Comparison of ENCODE assay signal across 30 cellular contexts in the genomic region with DNA sequence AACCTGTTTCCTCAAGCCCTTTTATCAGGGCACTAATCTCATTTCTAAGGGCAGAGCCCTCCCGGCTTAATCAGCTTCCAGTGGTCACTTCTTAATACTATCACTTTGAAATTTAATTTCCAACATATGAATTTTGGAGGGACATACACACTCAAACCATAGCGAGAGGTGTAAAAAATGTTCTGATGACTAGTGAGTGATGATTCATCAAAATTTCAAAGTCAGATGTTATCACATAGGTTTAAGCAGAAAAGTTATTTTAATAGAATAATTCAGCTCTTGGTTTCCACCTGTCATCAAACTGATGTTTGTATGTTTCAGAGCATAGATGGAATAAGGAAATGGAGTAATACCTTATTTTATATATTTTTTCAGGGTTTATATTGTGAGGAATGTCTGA.
"Had no signal": no experiment of that assay in that cellular context is flagged by ENCODE, and none has a peak within 500 bp of the region (broad histone marks: within the 10 kb centered on the region; RNA-seq: fewer than 3 reads in every experiment).

No MANE protein-coding gene starts in this region.

- H3K36me3 Mint-ChIP-seq: activated naive CD4-positive, alpha-beta T cell treated with anti-CD3 and anti-CD28 coated beads, Interleukin-2, amount 10 ng/mL, durations not matched to agents 7 days and 5 days; activated naive CD8-positive, alpha-beta T cell; WTC11 had no signal

- H3K9me3 Mint-ChIP-seq: activated CD4-positive, alpha-beta memory T cell treated with anti-CD3 and anti-CD28 coated beads, Interleukin-2, amount 10 ng/mL, durations not matched to agents 7 days and 5 days; activated CD4-positive, alpha-beta T cell treated with anti-CD3 and anti-CD28 coated beads, Interleukin-2, amount 10 ng/mL, durations not matched to agents 7 days and 5 days; activated naive CD4-positive, alpha-beta T cell treated with anti-CD3 and anti-CD28 coated beads, Interleukin-2, amount 10 ng/mL, durations not matched to agents 7 days and 5 days; activated T-cell treated with anti-CD3 and anti-CD28 coated beads, Interleukin-2, amount 50 U/mL, for 24 hours; activated T-cell treated with anti-CD3 and anti-CD28 coated beads, Interleukin-2, amount 50 U/mL, for 72 hours; WTC11 had no signal

- H3K27ac Mint-ChIP-seq: activated CD4-positive, alpha-beta memory T cell treated with anti-CD3 and anti-CD28 coated beads, Interleukin-2, amount 10 ng/mL, durations not matched to agents 7 days and 5 days; activated CD4-positive, alpha-beta T cell treated with anti-CD3 and anti-CD28 coated beads, Interleukin-2, amount 10 ng/mL, durations not matched to agents 7 days and 5 days; activated naive CD4-positive, alpha-beta T cell treated with anti-CD3 and anti-CD28 coated beads, Interleukin-2, amount 10 ng/mL, durations not matched to agents 7 days and 5 days; activated naive CD8-positive, alpha-beta T cell; activated T-cell treated with anti-CD3 and anti-CD28 coated beads, Interleukin-2, amount 50 U/mL, for 24 hours; activated T-cell treated with anti-CD3 and anti-CD28 coated beads, Interleukin-2, amount 50 U/mL, for 72 hours; WTC11 had no signal

- H3K27me3 Mint-ChIP-seq: activated CD4-positive, alpha-beta memory T cell treated with anti-CD3 and anti-CD28 coated beads, Interleukin-2, amount 10 ng/mL, durations not matched to agents 7 days and 5 days; activated CD4-positive, alpha-beta T cell treated with anti-CD3 and anti-CD28 coated beads, Interleukin-2, amount 10 ng/mL, durations not matched to agents 7 days and 5 days; activated naive CD4-positive, alpha-beta T cell treated with anti-CD3 and anti-CD28 coated beads, Interleukin-2, amount 10 ng/mL, durations not matched to agents 7 days and 5 days; activated naive CD8-positive, alpha-beta T cell; activated T-cell treated with anti-CD3 and anti-CD28 coated beads, Interleukin-2, amount 50 U/mL, for 24 hours had no signal

- H3K4me3 Mint-ChIP-seq: activated CD4-positive, alpha-beta memory T cell treated with anti-CD3 and anti-CD28 coated beads, Interleukin-2, amount 10 ng/mL, durations not matched to agents 7 days and 5 days; activated CD4-positive, alpha-beta T cell treated with anti-CD3 and anti-CD28 coated beads, Interleukin-2, amount 10 ng/mL, durations not matched to agents 7 days and 5 days; activated naive CD4-positive, alpha-beta T cell treated with anti-CD3 and anti-CD28 coated beads, Interleukin-2, amount 10 ng/mL, durations not matched to agents 7 days and 5 days; activated naive CD8-positive, alpha-beta T cell; activated T-cell treated with anti-CD3 and anti-CD28 coated beads, Interleukin-2, amount 50 U/mL, for 24 hours; activated T-cell treated with anti-CD3 and anti-CD28 coated beads, Interleukin-2, amount 50 U/mL, for 72 hours; WTC11 had no signal

- H3K4me1 ChIP-seq: body of pancreas, colonic mucosa, gastrocnemius medialis, heart left ventricle had no signal

- H3K4me3 ChIP-seq: body of pancreas, cardiac muscle cell, colonic mucosa, gastrocnemius medialis, heart left ventricle had no signal

- H3K36me3 ChIP-seq: cardiac muscle cell, colonic mucosa, gastrocnemius medialis, heart left ventricle had no signal

- FAIRE-seq: endometrium had no signal

- H3K9me3 ChIP-seq: body of pancreas, colonic mucosa, gastrocnemius medialis had no signal

- ATAC-seq: activated T-cell treated with anti-CD3 and anti-CD28 coated beads, Interleukin-2, amount 50 U/mL, for 72 hours; body of pancreas; esophagus mucosa; gastrocnemius medialis; heart left ventricle; WTC11 had no signal

- H3K4me1 Mint-ChIP-seq: activated CD4-positive, alpha-beta memory T cell treated with anti-CD3 and anti-CD28 coated beads, Interleukin-2, amount 10 ng/mL, durations not matched to agents 7 days and 5 days; activated CD4-positive, alpha-beta T cell treated with anti-CD3 and anti-CD28 coated beads, Interleukin-2, amount 10 ng/mL, durations not matched to agents 7 days and 5 days; activated naive CD4-positive, alpha-beta T cell treated with anti-CD3 and anti-CD28 coated beads, Interleukin-2, amount 10 ng/mL, durations not matched to agents 7 days and 5 days had no signal

- DNase-seq: activated CD4-positive, alpha-beta memory T cell treated with anti-CD3 and anti-CD28 coated beads, Interleukin-2, amount 10 ng/mL, durations not matched to agents 7 days and 5 days; activated CD4-positive, alpha-beta T cell treated with anti-CD3 and anti-CD28 coated beads for 1 hour; activated CD4-positive, alpha-beta T cell treated with anti-CD3 and anti-CD28 coated beads for 4 hours; activated CD4-positive, alpha-beta T cell treated with anti-CD3 and anti-CD28 coated beads, Interleukin-2, amount 10 ng/mL, durations not matched to agents 7 days and 5 days; activated CD4-positive, alpha-beta T cell treated with anti-CD3 and anti-CD28 coated beads, Interleukin-2, amount 50 U/mL, for 4 hours; activated CD8-positive, alpha-beta memory T cell treated with anti-CD3 and anti-CD28 coated beads, Interleukin-2, amount 50 U/mL, for 48 hours; activated gamma-delta T cell; activated naive CD4-positive, alpha-beta T cell; activated naive CD4-positive, alpha-beta T cell treated with anti-CD3 and anti-CD28 coated beads, Interleukin-2, amount 10 ng/mL, durations not matched to agents 7 days and 5 days; activated T-cell treated with anti-CD3 and anti-CD28 coated beads for 4 hours; activated T-cell treated with anti-CD3 and anti-CD28 coated beads, Interleukin-2, amount 50 U/mL, for 24 hours; activated T-cell treated with anti-CD3 and anti-CD28 coated beads, Interleukin-2, amount 50 U/mL, for 72 hours; amniotic stem cell; aorta; body of pancreas; central memory CD4-positive, alpha-beta T cell; cerebellar nuclear complex; colonic mucosa; effector CD8-positive, alpha-beta T cell; foreskin fibroblast; gastrocnemius medialis; glutamatergic neuron; heart left ventricle; T-helper 2 cell had no signal

- H3K27ac ChIP-seq: body of pancreas, cardiac muscle cell, colonic mucosa, gastrocnemius medialis, heart left ventricle, VCaP had no signal

- H3K27me3 ChIP-seq: body of pancreas, cardiac muscle cell, colonic mucosa, gastrocnemius medialis, heart left ventricle had no signal
